Comparison of ENCODE assay signal across 1 cellular context in genomic region chr10:30436200-30436599, GRCh38.
A peak's percentile ranks its signal among the peaks of the same experiment; 100 is the strongest.
TF ChIP-seq lines count a peak whose summit lies in the region.

No MANE protein-coding gene starts in this region.

TF ChIP-seq in K562, 482 proteins besides CTCF, POLR2A, EP300 and RAD21 (continued from another document and continues in another):
- no peak for TF ChIP-seq BRD9 (IDR thresholded peaks at IDR 0.05; ENCODE audit: low read depth, partially characterized antibody)
- no peak for TF ChIP-seq PBX2 (CRISPR knock-in tag; IDR thresholded peaks at IDR 0.05; ENCODE audit: low read depth)
- TF ChIP-seq PBX2 (tag; conservative IDR thresholded peaks at IDR 0.05; ENCODE audit: low read depth): 0 out of 2 replicates have a peak, but pooled peaks have one; percentile 7
- no peak for TF ChIP-seq SAFB2 (IDR thresholded peaks at IDR 0.05; ENCODE audit: borderline replicate concordance, low read depth, low read length, severe bottlenecking)
- no peak for TF ChIP-seq ZNF77 (CRISPR knock-in tag; IDR thresholded peaks at IDR 0.05)
- TF ChIP-seq CREBBP (IDR thresholded peaks at IDR 0.05; ENCODE audit: low read depth, low read length): no peak
- 0 out of 2 replicates have a peak, but pooled peaks have one; percentile 45 for TF ChIP-seq ZNF263 (CRISPR knock-in tag; IDR thresholded peaks at IDR 0.05; ENCODE audit: borderline replicate concordance)
- no peak for TF ChIP-seq POLR2B (IDR thresholded peaks at IDR 0.05; ENCODE audit: low read depth, partially characterized antibody)
- TF ChIP-seq PTBP1 (IDR thresholded peaks at IDR 0.05; ENCODE audit: low read depth, low read length): no peak
- no peak for TF ChIP-seq MAFK (IDR thresholded peaks at IDR 0.05; ENCODE audit: low read length)
- TF ChIP-seq SIRT6 (IDR thresholded peaks at IDR 0.05; ENCODE audit: low read depth, low read length): no peak
- TF ChIP-seq NUFIP1 (IDR thresholded peaks at IDR 0.05; ENCODE audit: partially characterized antibody): no peak
- 0 out of 4 replicates have a peak, but pooled peaks of 1 of the 2 experiments have one; percentile 11 for TF ChIP-seq MNT (conservative IDR thresholded peaks at IDR 0.05)
- no peak for TF ChIP-seq ETS2 (tag; IDR thresholded peaks at IDR 0.05; ENCODE audit: borderline replicate concordance, poor library complexity, severe bottlenecking)
- no peak for TF ChIP-seq ESRRB (CRISPR knock-in tag; IDR thresholded peaks at IDR 0.05; ENCODE audit: borderline replicate concordance)
- no peak for TF ChIP-seq POLR3A (IDR thresholded peaks at IDR 0.05; ENCODE audit: borderline replicate concordance, extremely low read depth, insufficient read depth, insufficient read length)
- no peak for TF ChIP-seq POLR2H (tag; IDR thresholded peaks at IDR 0.05; ENCODE audit: low read depth)
- no peak for TF ChIP-seq NFE2L1 (tag; IDR thresholded peaks at IDR 0.05; ENCODE audit: borderline replicate concordance, low read depth)
- TF ChIP-seq MYNN (IDR thresholded peaks at IDR 0.05): peak; percentile 88
- TF ChIP-seq MYNN (CRISPR knock-in tag; IDR thresholded peaks at IDR 0.05): no peak
- TF ChIP-seq ZNF282 (CRISPR knock-in tag; IDR thresholded peaks at IDR 0.05): no peak
- no peak for TF ChIP-seq SAP30 (IDR thresholded peaks at IDR 0.05; ENCODE audit: borderline replicate concordance, insufficient read depth, low read depth, low read length, poor library complexity, severe bottlenecking)
- TF ChIP-seq PRDM10 (IDR thresholded peaks at IDR 0.05; ENCODE audit: partially characterized antibody): no peak
- TF ChIP-seq PHB2 (IDR thresholded peaks at IDR 0.05; ENCODE audit: low read depth): no peak
- no peak for TF ChIP-seq PML (IDR thresholded peaks at IDR 0.05; ENCODE audit: low read length)
- no peak for TF ChIP-seq RBM34 (IDR thresholded peaks at IDR 0.05; ENCODE audit: borderline replicate concordance, insufficient read depth, low read length)
- TF ChIP-seq EP400 (IDR thresholded peaks at IDR 0.05): no peak
- no peak for TF ChIP-seq KAT2B (IDR thresholded peaks at IDR 0.05; ENCODE audit: low read depth, low read length)
- peak; percentile 42; the same call in 1 of the 2 replicates for TF ChIP-seq ZBTB7A (IDR thresholded peaks at IDR 0.05; ENCODE audit: borderline replicate concordance, control insufficient read depth, low read depth, low read length)
- TF ChIP-seq ZNF780A (CRISPR knock-in tag; IDR thresholded peaks at IDR 0.05): no peak
- TF ChIP-seq CBX5 (IDR thresholded peaks at IDR 0.05; ENCODE audit: borderline replicate concordance, low read depth): no peak
- no peak for TF ChIP-seq SNAPC5 (CRISPR knock-in tag; IDR thresholded peaks at IDR 0.05)
- TF ChIP-seq DIDO1 (tag; IDR thresholded peaks at IDR 0.05; ENCODE audit: low read depth): no peak
- TF ChIP-seq CHAMP1 (IDR thresholded peaks at IDR 0.05): no peak
- TF ChIP-seq ZNF586 (CRISPR knock-in tag; conservative IDR thresholded peaks at IDR 0.05): no peak
- TF ChIP-seq XRCC4 (IDR thresholded peaks at IDR 0.05; ENCODE audit: extremely low read depth, insufficient read depth, insufficient read length): no peak
- TF ChIP-seq TCF3 (CRISPR knock-in tag; IDR thresholded peaks at IDR 0.05): peak; percentile 36; the same call in 1 of the 2 replicates
- peak; percentile 47 for TF ChIP-seq CCNT2 (IDR thresholded peaks at IDR 0.05; ENCODE audit: borderline replicate concordance, extremely low read depth, insufficient read length, low read depth, low read length)
- no peak for TF ChIP-seq FOXA1 (IDR thresholded peaks at IDR 0.05; ENCODE audit: borderline replicate concordance)
- peak; percentile 49 for TF ChIP-seq TBP (optimal IDR thresholded peaks at IDR 0.05; ENCODE audit: low read depth, low read length)
- no peak for TF ChIP-seq RBM15 (IDR thresholded peaks at IDR 0.05; ENCODE audit: insufficient read depth, low read length)
- TF ChIP-seq THAP12 (CRISPR knock-in tag; IDR thresholded peaks at IDR 0.05): no peak
- TF ChIP-seq TGIF2 (CRISPR knock-in tag; IDR thresholded peaks at IDR 0.05): no peak
- TF ChIP-seq ZNF143 (CRISPR knock-in tag; IDR thresholded peaks at IDR 0.05): no peak
